8 cellular contexts compared by ENCODE assay signal in genomic region chr19:2049741-2050348, GRCh38. TPM values are rescaled to one million over a fixed set of nuclear protein-coding genes. Genes with fewer than 3 reads are reported as not detected.
DNase-seq lines count a peak whose midpoint lies in the region; ATAC-seq and TF ChIP-seq lines count a peak whose summit lies in the region.

No MANE protein-coding gene starts in this region.

- H3K4me1 ChIP-seq in BE2C (peaks cover 7% of the 10 kb centered on the region), left lung (peaks cover 53 to 71% of the 10 kb centered on the region in 2 donors)

- H3K9me3 Mint-ChIP-seq in dendritic cell treated with granulocyte-macrophage colony-stimulating factor and Interleukin-4, amounts not matched to agents 40 ng/mL and 50 ng/mL, for 4 days: no peaks in the 10 kb centered on the region

- no peaks in the 10 kb centered on the region for H3K27me3 Mint-ChIP-seq in dendritic cell treated with granulocyte-macrophage colony-stimulating factor and Interleukin-4, amounts not matched to agents 40 ng/mL and 50 ng/mL, for 4 days

- peak overlapping the region; percentile 81 for H3K4me3 Mint-ChIP-seq in dendritic cell treated with granulocyte-macrophage colony-stimulating factor and Interleukin-4, amounts not matched to agents 40 ng/mL and 50 ng/mL, for 4 days

- peaks cover 18% of the 10 kb centered on the region for H3K36me3 ChIP-seq in BE2C
- H3K36me3 ChIP-seq in left lung: peaks cover 0 to 44% of the 10 kb centered on the region in 2 donors

- peaks cover 55% of the 10 kb centered on the region for H3K36me3 Mint-ChIP-seq in dendritic cell treated with granulocyte-macrophage colony-stimulating factor and Interleukin-4, amounts not matched to agents 40 ng/mL and 50 ng/mL, for 4 days (ENCODE audit: low read depth)

- H3K4me3 ChIP-seq in BE2C (ENCODE audit: low read depth, low read length): peak overlapping the region; percentile 92
- H3K4me3 ChIP-seq in left lung: peak overlapping the region; percentile 92 to 99

- peak overlapping the region; percentile 79 for H3K27ac Mint-ChIP-seq in dendritic cell treated with granulocyte-macrophage colony-stimulating factor and Interleukin-4, amounts not matched to agents 40 ng/mL and 50 ng/mL, for 4 days

- intact Hi-C loops in dendritic cell treated with granulocyte-macrophage colony-stimulating factor and Interleukin-4, amounts not matched to agents 40 ng/mL and 50 ng/mL, for 4 days (cut with micrococcal nuclease): loop anchor here (5.0 kb wide), 1 partner anchor 33 kb away; the partner anchor contains the start of gene BTBD2
- intact Hi-C loops in left lung (cut with DNase I): no loop called here

- DNase-seq in BE2C: peak; percentile 71
- peak; percentile 14 for DNase-seq in NCI-H1436 treated with DMSO at 0.1 percent for 48 hours (lab: John Stamatoyannopoulos, UW)
- DNase-seq in activated CD4-positive, CD25-positive, alpha-beta regulatory T cell treated with anti-CD3 and anti-CD28 coated beads, Interleukin-2, amount 50 U/mL, for 16 hours (ENCODE audit: low read depth, low spot score): peak; percentile 31
- DNase-seq in left lung: peak; percentile 92 to 94
- peak; percentile 59 for DNase-seq in stimulated activated CD4-positive, alpha-beta T cell treated with anti-CD3 and anti-CD28 coated beads, Interleukin-4, amount 100 ng/mL, for 1 hour
- DNase-seq in GOT3 (lab: John Stamatoyannopoulos, UW): no peak

- peaks cover 58% of the 10 kb centered on the region for H3K4me1 Mint-ChIP-seq in dendritic cell treated with granulocyte-macrophage colony-stimulating factor and Interleukin-4, amounts not matched to agents 40 ng/mL and 50 ng/mL, for 4 days (ENCODE audit: low read depth)

- no peaks in the 10 kb centered on the region for H3K9me3 ChIP-seq in BE2C
- no peaks in the 10 kb centered on the region for H3K9me3 ChIP-seq in left lung

- peak overlapping the region; percentile 95 to 97 for H3K27ac ChIP-seq in left lung

- ATAC-seq in GM19467 (IDR thresholded peaks at IDR 0.05; ENCODE audit: unreplicated experiment) (peak; percentile 2), left lung (peak; percentile 79)

- TF ChIP-seq CTCF in BE2C (IDR thresholded peaks at IDR 0.05; ENCODE audit: low read depth, low read length) (no peak), left lung (IDR thresholded peaks at IDR 0.05) (no peak)

- H3K27me3 ChIP-seq in BE2C (no peaks in the 10 kb centered on the region), left lung (no peaks in the 10 kb centered on the region)

RNA-seq across cellular contexts. Expression of gene MKNK2, which starts 1.2 kb away (rescaled TPM):
- 117 TPM for polyA plus RNA-seq in BE2C (2012; ENCODE audit: insufficient read depth, insufficient read length, low read depth)
- 100 to 1,000 TPM; 238 to 291 TPM for total RNA-seq in left lung

RNA-seq across cellular contexts. Expression of gene BTBD2, which starts 34.3 kb away (rescaled TPM):
- 80.0 TPM for polyA plus RNA-seq in BE2C (2012; ENCODE audit: insufficient read depth, insufficient read length, low read depth)
- 10 to 100 TPM; 63.1 to 63.6 TPM for total RNA-seq in left lung

RNA-seq across cellular contexts. Expression of gene MOB3A, which starts 46.3 kb away (rescaled TPM):
- 9.7 TPM for polyA plus RNA-seq in BE2C (2012; ENCODE audit: insufficient read depth, insufficient read length, low read depth)
- 100 to 1,000 TPM in 1 of 2 donors, 10 to 100 TPM in 1; 59.1 to 105 TPM for total RNA-seq in left lung

RNA-seq across cellular contexts. Expression of gene IZUMO4, which starts 46.9 kb away (rescaled TPM):
- polyA plus RNA-seq in BE2C (2012; ENCODE audit: insufficient read depth, insufficient read length, low read depth): not detected
- total RNA-seq in left lung: 1 to 10 TPM; 2.6 to 5.2 TPM
